In genomic region chr21:21345872-21346271, GRCh38 we compare ENCODE assay signal across 27 cellular contexts.
"Had no signal": no experiment of that assay in that cellular context is flagged by ENCODE, and none has a peak within 500 bp of the region (broad histone marks: within the 10 kb centered on the region; RNA-seq: fewer than 3 reads in every experiment).

No MANE protein-coding gene starts in this region.

- H3K36me3 ChIP-seq: colonic mucosa, esophagus muscularis mucosa, esophagus squamous epithelium, gastrocnemius medialis, gastroesophageal sphincter, heart left ventricle, heart right ventricle had no signal

- DNase-seq: colonic mucosa; cortex of kidney; dorsolateral prefrontal cortex; effector CD4-positive, alpha-beta T cell; effector CD8-positive, alpha-beta T cell; effector memory CD4-positive, alpha-beta T cell; effector memory CD8-positive, alpha-beta T cell; endodermal cell; erythroblast; esophagus squamous epithelium; foreskin fibroblast; foreskin keratinocyte; foreskin melanocyte; gastrocnemius medialis; glutamatergic neuron; head of caudate nucleus; heart left ventricle; heart right ventricle had no signal

- H3K9me3 ChIP-seq: colonic mucosa, gastrocnemius medialis had no signal

- H3K4me3 ChIP-seq: colonic mucosa, coronary artery, dorsolateral prefrontal cortex, esophagus muscularis mucosa, esophagus squamous epithelium, gastrocnemius medialis, gastroesophageal sphincter, heart left ventricle, heart right ventricle had no signal

- ATAC-seq: effector memory CD8-positive, alpha-beta T cell; esophagus mucosa; foreskin keratinocyte; gastrocnemius medialis; gastroesophageal sphincter; heart left ventricle; heart right ventricle had no signal

- H3K27me3 ChIP-seq: colonic mucosa, dorsolateral prefrontal cortex, esophagus muscularis mucosa, esophagus squamous epithelium, foreskin keratinocyte, gastrocnemius medialis, gastroesophageal sphincter, heart left ventricle, heart right ventricle had no signal

- FAIRE-seq: colon, endometrium, endothelial cell of umbilical vein, frontal cortex had no signal

- H3K4me1 ChIP-seq: colonic mucosa, esophagus muscularis mucosa, esophagus squamous epithelium, foreskin keratinocyte, gastrocnemius medialis, gastroesophageal sphincter, heart left ventricle, heart right ventricle had no signal

- H3K27ac ChIP-seq: colonic mucosa, coronary artery, dorsolateral prefrontal cortex, epithelial cell of prostate, esophagus muscularis mucosa, esophagus squamous epithelium, foreskin keratinocyte, gastrocnemius medialis, gastroesophageal sphincter, heart left ventricle, heart right ventricle had no signal
